Comparison of ENCODE assay signal across 21 cellular contexts in genomic region chr17:51673066-51673465, GRCh38.
DNase-seq lines count a peak whose midpoint lies in the region; ATAC-seq, FAIRE-seq and TF ChIP-seq lines count a peak whose summit lies in the region.
"Had no signal": no experiment of that assay in that cellular context is flagged by ENCODE, and none has a peak within 500 bp of the region (broad histone marks: within the 10 kb centered on the region; RNA-seq: fewer than 3 reads in every experiment).

No MANE protein-coding gene starts in this region.

- no peaks in the 10 kb centered on the region for H3K9me3 ChIP-seq in mammary epithelial cell (replicated peaks; ENCODE audit: insufficient read depth, low read length)
- H3K9me3 ChIP-seq in breast epithelium = peaks cover 0 to 4% of the 10 kb centered on the region in 2 donors
- no peaks in the 10 kb centered on the region for H3K9me3 ChIP-seq in keratinocyte (ENCODE audit: control insufficient read depth, low read depth, low read length)

- dilution Hi-C loops in mammary epithelial cell (cut with HindIII; ENCODE audit: low sequenced_read_pairs) (no loop called here), keratinocyte (cut with MboI; ENCODE audit: extremely low pct_ligation_motif_present, low sequenced_read_pairs) (no loop called here)

- TF ChIP-seq POLR2A in breast epithelium (IDR thresholded peaks at IDR 0.05) (no peak), H54 (IDR thresholded peaks at IDR 0.05; ENCODE audit: low read depth, low read length) (no peak)

- intact Hi-C loops in mammary epithelial cell (cut with micrococcal nuclease) = no loop called here
- intact Hi-C loops in breast epithelium (cut with DNase I; ENCODE audit: low total_unique reads) = no loop called here

- H3K79me2 ChIP-seq in mammary epithelial cell (ENCODE audit: insufficient read depth, low read length) (no peaks in the 10 kb centered on the region), keratinocyte (ENCODE audit: control insufficient read depth, insufficient read depth, low read length) (no peaks in the 10 kb centered on the region)

- H2AFZ ChIP-seq in mammary epithelial cell (ENCODE audit: low read depth, low read length) (no peak overlapping the region), keratinocyte (ENCODE audit: control insufficient read depth, low read length) (no peak overlapping the region)
- H2AFZ ChIP-seq: GM23248 had no signal

- H3K4me1 ChIP-seq in mammary epithelial cell (ENCODE audit: insufficient read depth, low read length) (peaks cover 15% of the 10 kb centered on the region), breast epithelium (no peaks in the 10 kb centered on the region), keratinocyte (ENCODE audit: control insufficient read depth, extremely low read depth, insufficient read depth, low read length) (no peaks in the 10 kb centered on the region)
- H3K4me1 ChIP-seq: A549, Caco-2 had no signal

- no peak overlapping the region for H3K27ac ChIP-seq in mammary epithelial cell (ENCODE audit: insufficient read depth, low read depth, low read length)
- no peak overlapping the region for H3K27ac ChIP-seq in breast epithelium
- H3K27ac ChIP-seq in keratinocyte (ENCODE audit: control insufficient read depth, insufficient read depth, low read length) = no peak overlapping the region
- H3K27ac ChIP-seq: 22Rv1, A549, C4-2B, GM23248 had no signal

- H4K20me1 ChIP-seq in mammary epithelial cell (ENCODE audit: insufficient read depth, low read length) = no peaks in the 10 kb centered on the region
- H4K20me1 ChIP-seq in keratinocyte (ENCODE audit: control insufficient read depth, extremely low read depth, insufficient read depth, low read length) = no peaks in the 10 kb centered on the region

- in situ Hi-C loops in mammary epithelial cell (cut with MboI; ENCODE audit: low sequenced_read_pairs in 2 of 2) = no loop called here

- no peak overlapping the region for H3K4me3 ChIP-seq in mammary epithelial cell (replicated peaks in 1 of 3; ENCODE audit: insufficient read depth in 1 of 3, low read depth in 2 of 3, low read length in 3 of 3)
- no peak overlapping the region for H3K4me3 ChIP-seq in breast epithelium
- no peak overlapping the region for H3K4me3 ChIP-seq in bronchial epithelial cell (ENCODE audit: low read depth, low read length)
- H3K4me3 ChIP-seq in keratinocyte (ENCODE audit: control insufficient read depth in 2 of 3, extremely low read depth in 1 of 3, insufficient read depth in 2 of 3, low read depth in 1 of 3, low read length in 3 of 3) = no peak overlapping the region
- H3K4me3 ChIP-seq: A549, GM23248 had no signal

- H3K27me3 ChIP-seq in mammary epithelial cell (ENCODE audit: insufficient read depth, low read length) (no peaks in the 10 kb centered on the region), breast epithelium (no peaks in the 10 kb centered on the region), bronchial epithelial cell (ENCODE audit: control insufficient read depth, insufficient read depth, low read length) (no peaks in the 10 kb centered on the region), keratinocyte (ENCODE audit: control insufficient read depth, extremely low read depth, insufficient read depth, low read length) (no peaks in the 10 kb centered on the region)

- H3K9me1 ChIP-seq in keratinocyte (ENCODE audit: control insufficient read depth, extremely low read depth, insufficient read depth, low read length) = no peaks in the 10 kb centered on the region

- H3K9ac ChIP-seq in mammary epithelial cell (ENCODE audit: insufficient read depth, low read length) (no peak overlapping the region), keratinocyte (ENCODE audit: control insufficient read depth, extremely low read depth, insufficient read depth, low read length) (no peak overlapping the region)
- H3K9ac ChIP-seq: GM23248 had no signal

- ATAC-seq in GM19328 (IDR thresholded peaks at IDR 0.05; ENCODE audit: unreplicated experiment) (no peak), GM18909 (IDR thresholded peaks at IDR 0.05; ENCODE audit: poor library complexity, unreplicated experiment) (no peak)
- ATAC-seq: A549, HCT116, HepG2 had no signal

- peak; percentile 33 for DNase-seq in mammary epithelial cell
- DNase-seq in breast epithelium (ENCODE audit: low spot score in 2 of 2) = no peak
- peak; percentile 14 for DNase-seq in bronchial epithelial cell (ENCODE audit: low read depth)
- DNase-seq in keratinocyte (ENCODE audit: low read depth, low spot score) = peak; percentile 21
- DNase-seq in H54 (ENCODE audit: insufficient read length, low spot score) = no peak
- DNase-seq: AML-193; Caco-2; CD4-positive, alpha-beta T cell; GF-D8; GM23248; H7; KBM-7 had no signal

- H3K36me3 ChIP-seq in mammary epithelial cell (ENCODE audit: insufficient read depth, low read length) (no peaks in the 10 kb centered on the region), breast epithelium (no peaks in the 10 kb centered on the region), bronchial epithelial cell (ENCODE audit: control insufficient read depth, insufficient read depth, low read length) (no peaks in the 10 kb centered on the region), keratinocyte (ENCODE audit: control insufficient read depth in 2 of 2, extremely low read depth in 1 of 2, insufficient read depth in 2 of 2, low read length in 2 of 2) (no peaks in the 10 kb centered on the region)

- no TSS peak for BruUV-seq in mammary epithelial cell (replicated peaks; lab: Mats Ljungman, UMichigan)

- CTCF ChIA-PET in mammary epithelial cell (lab: Charles Lee; ENCODE audit: low non-redundant PET) = no interaction called here

- FAIRE-seq in bronchial epithelial cell (lab: Jason Lieb, UNC) (no peak), keratinocyte (lab: Jason Lieb, UNC) (peak; percentile 56), H54 (lab: Jason Lieb, UNC) (no peak)
- FAIRE-seq: A549, D721Med, GM19239, HepG2 had no signal

- TF ChIP-seq CTCF in mammary epithelial cell (conservative IDR thresholded peaks at IDR 0.05 in 1 of 2, IDR thresholded peaks at IDR 0.05 in 1 of 2; ENCODE audit: extremely low read depth in 1 of 2, insufficient read depth in 1 of 2, low read depth in 1 of 2, low read length in 2 of 2) (no peak), breast epithelium (IDR thresholded peaks at IDR 0.05) (no peak), bronchial epithelial cell (IDR thresholded peaks at IDR 0.05; ENCODE audit: insufficient read depth, low read length, severe bottlenecking) (no peak), keratinocyte (optimal IDR thresholded peaks at IDR 0.05 in 1 of 3, IDR thresholded peaks at IDR 0.05 in 1 of 3, conservative IDR thresholded peaks at IDR 0.05 in 1 of 3; ENCODE audit: extremely low read depth in 1 of 3, insufficient read depth in 2 of 3, low read length in 3 of 3) (no peak)

- H3K4me2 ChIP-seq in mammary epithelial cell (ENCODE audit: insufficient read depth, low read depth, low read length) = no peak overlapping the region
- H3K4me2 ChIP-seq in keratinocyte (ENCODE audit: control insufficient read depth, extremely low read depth, insufficient read depth, low read depth, low read length) = no peak overlapping the region
- H3K4me2 ChIP-seq: A549 had no signal

Comparison
In these comparisons a context has a peak if more than half of its experiments do, and no peak if none do; other contexts are left out.
1. DNase-seq: peak in mammary epithelial cell (single experiment), bronchial epithelial cell (single experiment) and keratinocyte (single experiment); none in breast epithelium (0 of 2) and H54 (single experiment).